Comparison of ENCODE assay signal across 8 cellular contexts in genomic region chr11:4181780-4182721, GRCh38.
A peak's percentile ranks its signal among the peaks of the same experiment; 100 is the strongest.
DNase-seq lines count a peak whose midpoint lies in the region; ATAC-seq and TF ChIP-seq lines count a peak whose summit lies in the region.

No MANE protein-coding gene starts in this region.

- ATAC-seq in GM21423 (IDR thresholded peaks at IDR 0.05; ENCODE audit: unreplicated experiment): peak; percentile 67
- ATAC-seq in upper lobe of left lung (ENCODE audit: low FRiP score in 2 of 2): peak; percentile 64 to 69

- WGBS in upper lobe of left lung, 2 donors: 51 to 68% methylated on average over 6 to 8 of the region's 9 CpGs

- no peaks in the 10 kb centered on the region for H3K36me3 ChIP-seq in upper lobe of left lung

- no peak for TF ChIP-seq EP300 in upper lobe of left lung (IDR thresholded peaks at IDR 0.05)

- peak; percentile 29 to 66 (median 49) for TF ChIP-seq CTCF in upper lobe of left lung (IDR thresholded peaks at IDR 0.05)

- TF ChIP-seq POLR2A in upper lobe of left lung (IDR thresholded peaks at IDR 0.05): no peak

- no peak overlapping the region for H3K27ac ChIP-seq in upper lobe of left lung

- H3K4me1 ChIP-seq in upper lobe of left lung: peaks cover 0 to 4% (median under 1%) of the 10 kb centered on the region in 4 donors

- H3K27me3 ChIP-seq in upper lobe of left lung: no peaks in the 10 kb centered on the region

- H3K9me3 ChIP-seq in upper lobe of left lung: no peaks in the 10 kb centered on the region

- DNase-seq in NCI-H2107 (lab: John Stamatoyannopoulos, UW) (peak; percentile 28), NCI-H2107 treated with DMSO at 0.1 percent for 48 hours (lab: John Stamatoyannopoulos, UW; ENCODE audit: unreplicated experiment) (no peak), HUDEP-2 (lab: John Stamatoyannopoulos, UW; ENCODE audit: unreplicated experiment in 76 of 76) (peak in 66 of 76 experiments; percentile 4 to 80 (median 56)), SHP77 treated with DMSO at 0.1 percent for 48 hours (lab: John Stamatoyannopoulos, UW) (peak; percentile 40), dedifferentiated amniotic fluid mesenchymal stem cell (ENCODE audit: extremely low spot score) (peak; percentile 22), medulla oblongata (ENCODE audit: extremely low spot score) (peak; percentile 56), upper lobe of left lung (peak; percentile 50 to 65)

- H3K4me3 ChIP-seq in upper lobe of left lung: no peak overlapping the region
